Comparison of ENCODE assay signal across 1 cellular context in genomic region chr5:139648205-139649081, GRCh38.
TF ChIP-seq lines count a peak whose summit lies in the region.

TSS of gene CXXC5 (plus strand) at chr5:139648349. CDS start at chr5:139680524, 32,175 bp downstream.

TF ChIP-seq in GM12878, 131 proteins besides CTCF, POLR2A, EP300 and RAD21 (continued from another document and continues in another):
- TF ChIP-seq ZNF592 (IDR thresholded peaks at IDR 0.05) (no peak), FOXK2 (IDR thresholded peaks at IDR 0.05) (no peak), SMARCA5 (IDR thresholded peaks at IDR 0.05) (peak; percentile 74; the same call in 1 of the 2 replicates), DPF2 (IDR thresholded peaks at IDR 0.05) (peak; percentile 89), KLF5 (IDR thresholded peaks at IDR 0.05; ENCODE audit: partially characterized antibody) (no peak), STAT1 (conservative IDR thresholded peaks at IDR 0.05) (no peak), NR2F1 (conservative IDR thresholded peaks at IDR 0.05) (peak; percentile 59), NFXL1 (IDR thresholded peaks at IDR 0.05; ENCODE audit: borderline replicate concordance) (no peak), RELA (IDR thresholded peaks at IDR 0.05; ENCODE audit: borderline replicate concordance, partially characterized antibody) (peak; percentile 55), BRCA1 (IDR thresholded peaks at IDR 0.05; ENCODE audit: low read depth, low read length) (no peak), NRF1 (conservative IDR thresholded peaks at IDR 0.05; ENCODE audit: low read depth, low read length) (no peak), ZBTB11 (CRISPR knock-in tag; IDR thresholded peaks at IDR 0.05) (no peak), ZBTB4 (CRISPR knock-in tag; IDR thresholded peaks at IDR 0.05) (no peak), KDM1A (IDR thresholded peaks at IDR 0.05; ENCODE audit: borderline replicate concordance) (no peak), PBX3 (IDR thresholded peaks at IDR 0.05; ENCODE audit: insufficient replicate concordance, low read depth, low read length) (no peak), IKZF1 (conservative IDR thresholded peaks at IDR 0.05) (peak; percentile 69), ELK1 (IDR thresholded peaks at IDR 0.05; ENCODE audit: low read depth, low read length) (no peak), MTA2 (IDR thresholded peaks at IDR 0.05; ENCODE audit: low read depth) (no peak), BHLHE40 (IDR thresholded peaks at IDR 0.05; ENCODE audit: borderline replicate concordance in 1 of 2, low read depth in 2 of 2, low read length in 1 of 2) (peak in 1 of 2 experiments; percentile 63; a peak in 2 of 4 replicates), BACH1 (IDR thresholded peaks at IDR 0.05; ENCODE audit: borderline replicate concordance) (peak; percentile 68; the same call in 1 of the 2 replicates), YY1 (IDR thresholded peaks at IDR 0.05; ENCODE audit: low read depth, low read length) (peak; percentile 70; the same call in 1 of the 2 replicates), POLR2AphosphoS5 (IDR thresholded peaks at IDR 0.05; ENCODE audit: low read length) (peak; percentile 53; the same call in 1 of the 2 replicates), HDGF (IDR thresholded peaks at IDR 0.05) (no peak), ZBTB40 (IDR thresholded peaks at IDR 0.05; ENCODE audit: borderline replicate concordance) (no peak), TAF1 (IDR thresholded peaks at IDR 0.05; ENCODE audit: borderline replicate concordance, low read depth, low read length) (peak; percentile 82), E4F1 (IDR thresholded peaks at IDR 0.05; ENCODE audit: borderline replicate concordance, partially characterized antibody) (no peak), MAX (IDR thresholded peaks at IDR 0.05; ENCODE audit: low read depth, low read length) (no peak), NFYA (IDR thresholded peaks at IDR 0.05; ENCODE audit: borderline replicate concordance, low read depth, low read length) (no peak), PML (IDR thresholded peaks at IDR 0.05; ENCODE audit: low read length) (no peak), SMAD1 (IDR thresholded peaks at IDR 0.05; ENCODE audit: low read depth, partially characterized antibody) (no peak), MXI1 (IDR thresholded peaks at IDR 0.05; ENCODE audit: low read depth, low read length) (peak; percentile 48; the same call in 1 of the 2 replicates), NBN (IDR thresholded peaks at IDR 0.05) (no peak), MYB (IDR thresholded peaks at IDR 0.05; ENCODE audit: borderline replicate concordance, low read depth, low read length) (no peak), SRF (IDR thresholded peaks at IDR 0.05; ENCODE audit: low read depth in 2 of 2, low read length in 2 of 2) (no peak), MEF2A (IDR thresholded peaks at IDR 0.05; ENCODE audit: insufficient read depth, low read depth, low read length) (0 out of 2 replicates have a peak, but pooled peaks have one; percentile 4), SP1 (IDR thresholded peaks at IDR 0.05; ENCODE audit: low read depth, low read length) (peak; percentile 86), NKRF (conservative IDR thresholded peaks at IDR 0.05) (peak; percentile 88)
